8 cellular contexts compared by ENCODE assay signal in genomic region chr21:15729674-15730483, GRCh38. TPM values are rescaled to one million over a fixed set of nuclear protein-coding genes. Genes with fewer than 3 reads are reported as not detected.
A peak's percentile ranks its signal among the peaks of the same experiment; 100 is the strongest.
DNase-seq lines count a peak whose midpoint lies in the region; ATAC-seq, FAIRE-seq and TF ChIP-seq lines count a peak whose summit lies in the region.

TSS of gene USP25 (plus strand) at chr21:15729982. CDS start at chr21:15730394, 412 bp downstream.

- in situ Hi-C loops in HepG2 (cut with HindIII; ENCODE audit: extremely low pct_ligation_motif_present, low pct_unique_long_range_greater_than_20kb) = no loop called here

- H3K9ac ChIP-seq in HepG2 (ENCODE audit: insufficient read depth, low read depth, low read length) = peak within 1 kb of the TSS; percentile 91

- peak within 1 kb of the TSS; percentile 97 for H3K4me2 ChIP-seq in HepG2 (ENCODE audit: low read depth, low read length)

- no peaks in the 10 kb centered on the region for H3K27me3 Mint-ChIP-seq in dendritic cell treated with granulocyte-macrophage colony-stimulating factor and Interleukin-4, amounts not matched to agents 40 ng/mL and 50 ng/mL, for 4 days

- peak within 1 kb of the TSS; percentile 78 for H3K27ac ChIP-seq in HepG2 (ENCODE audit: extremely low read length, insufficient read depth, low read length)

- peak within 1 kb of the TSS; percentile 83 for H3K4me3 Mint-ChIP-seq in dendritic cell treated with granulocyte-macrophage colony-stimulating factor and Interleukin-4, amounts not matched to agents 40 ng/mL and 50 ng/mL, for 4 days

- H4K20me1 ChIP-seq in HepG2 (ENCODE audit: insufficient read depth, low read length) = peaks cover 1% of the 10 kb centered on the region; the same call in 1 of the 2 replicates

- peaks cover 6% of the 10 kb centered on the region for H3K4me1 Mint-ChIP-seq in dendritic cell treated with granulocyte-macrophage colony-stimulating factor and Interleukin-4, amounts not matched to agents 40 ng/mL and 50 ng/mL, for 4 days (ENCODE audit: low read depth)

- H3K4me1 ChIP-seq in BE2C (no peaks in the 10 kb centered on the region), HepG2 (ENCODE audit: insufficient read depth, low read length) (peaks cover 18% of the 10 kb centered on the region)

- TF ChIP-seq CTCF in BE2C (IDR thresholded peaks at IDR 0.05; ENCODE audit: low read depth, low read length) (no peak), HepG2 (CRISPR knock-in tag; IDR thresholded peaks at IDR 0.05) (peak; percentile 43; the same call in 1 of the 2 replicates)

- peak within 1 kb of the TSS; percentile 82 for H3K4me3 ChIP-seq in BE2C (ENCODE audit: low read depth, low read length)
- peak within 1 kb of the TSS; percentile 80 to 93 (median 85) for H3K4me3 ChIP-seq in HepG2 (replicated peaks in 1 of 3; ENCODE audit: insufficient read depth in 1 of 3, low read depth in 2 of 3, low read length in 3 of 3)

- BruUV-seq in HepG2 (replicated peaks; lab: Mats Ljungman, UMichigan) = no TSS peak

- peak within 1 kb of the TSS; percentile 87 for H3K27ac Mint-ChIP-seq in dendritic cell treated with granulocyte-macrophage colony-stimulating factor and Interleukin-4, amounts not matched to agents 40 ng/mL and 50 ng/mL, for 4 days

- POLR2A ChIA-PET in HepG2 (lab: Yijun Ruan, JAX) = no interaction called here

- no CpG with 5 or more reads among the region's 123 CpGs for WGBS in HepG2 (ENCODE audit: low lambda C conversion rate)

- H3K36me3 ChIP-seq in BE2C = no peaks in the 10 kb centered on the region
- no peaks in the 10 kb centered on the region for H3K36me3 ChIP-seq in HepG2 (replicated peaks in 1 of 2; ENCODE audit: control insufficient read depth in 1 of 2, insufficient read depth in 2 of 2, low read length in 2 of 2)

- TF ChIP-seq POLR2A in GM19193 (IDR thresholded peaks at IDR 0.05; ENCODE audit: extremely low read depth, insufficient read depth, insufficient read length) (peak; percentile 75), HepG2 (IDR thresholded peaks at IDR 0.05; ENCODE audit: insufficient read depth in 1 of 2, low read depth in 2 of 2, low read length in 2 of 2) (peak; percentile 78 to 92)

- H3K9me3 Mint-ChIP-seq in dendritic cell treated with granulocyte-macrophage colony-stimulating factor and Interleukin-4, amounts not matched to agents 40 ng/mL and 50 ng/mL, for 4 days = no peaks in the 10 kb centered on the region

- CTCF ChIA-PET in HepG2 (lab: Yijun Ruan, JAX; ENCODE audit: low intra/inter-chr PET ratio, low total read pairs) = interaction anchor here (1.6 kb wide), 1 partner anchor 96 kb away, joined by 4 read pairs; no protein-coding TSS in a partner anchor

- H3K36me3 Mint-ChIP-seq in dendritic cell treated with granulocyte-macrophage colony-stimulating factor and Interleukin-4, amounts not matched to agents 40 ng/mL and 50 ng/mL, for 4 days (ENCODE audit: low read depth) = peaks cover 7% of the 10 kb centered on the region

- ATAC-seq in HG03378 (IDR thresholded peaks at IDR 0.05; ENCODE audit: unreplicated experiment) = peak; percentile 31
- ATAC-seq in HepG2 = peak; percentile 91

- no peak within 1 kb of the TSS for H2AFZ ChIP-seq in HepG2 (ENCODE audit: low read length)

- H3K9me3 ChIP-seq in BE2C (no peaks in the 10 kb centered on the region), HepG2 (ENCODE audit: low read length) (no peaks in the 10 kb centered on the region)

- DNase-seq in BE2C = peak; percentile 86
- DNase-seq in NCI-H526 treated with DMSO at 0.1 percent for 48 hours (lab: John Stamatoyannopoulos, UW) = peak; percentile 82
- DNase-seq in activated CD4-positive, alpha-beta T cell treated with anti-CD3 and anti-CD28 coated beads, Interleukin-2, amount 50 U/mL, for 1 hour = peak; percentile 89
- DNase-seq in HepG2 (ENCODE audit: low spot score) = peak; percentile 68
- DNase-seq in stimulated activated CD4-positive, alpha-beta T cell treated with anti-CD3 and anti-CD28 coated beads, Interleukin-4, amount 100 ng/mL, for 1 hour = peak; percentile 86

- peaks cover 44% of the 10 kb centered on the region for H3K79me2 ChIP-seq in HepG2 (ENCODE audit: insufficient read depth, low read length)

- TF ChIP-seq RAD21 in HepG2 (CRISPR knock-in tag; IDR thresholded peaks at IDR 0.05) = peak; percentile 71

- TF ChIP-seq EP300 in HepG2 (IDR thresholded peaks at IDR 0.05; ENCODE audit: low read depth in 2 of 2, low read length in 2 of 2) = no peak
- no peak for TF ChIP-seq EP300 in HepG2 (CRISPR knock-in tag; IDR thresholded peaks at IDR 0.05; ENCODE audit: borderline replicate concordance)

- intact Hi-C loops in dendritic cell treated with granulocyte-macrophage colony-stimulating factor and Interleukin-4, amounts not matched to agents 40 ng/mL and 50 ng/mL, for 4 days (cut with micrococcal nuclease) = loop anchor here (2.0 to 10.0 kb wide), 2 partner anchors 43 to 1345 kb away; partner anchors contain the start of gene HSPA13
- intact Hi-C loops in HepG2 (cut with micrococcal nuclease; ENCODE audit: unreplicated experiment) = loop anchor here (1.0 to 10.0 kb wide), 2 partner anchors 96 to 1345 kb away; partner anchors contain the start of gene HSPA13

- no peaks in the 10 kb centered on the region; the same call in 1 of the 2 replicates for H3K27me3 ChIP-seq in BE2C
- peaks cover 0 to 7% of the 10 kb centered on the region in 2 experiments; a peak in 3 of 5 replicates for H3K27me3 ChIP-seq in HepG2 (ENCODE audit: control insufficient read depth in 1 of 2, insufficient read depth in 2 of 2, low read length in 2 of 2)

- no peak for FAIRE-seq in HepG2 (lab: Jason Lieb, UNC)

TF ChIP-seq in HepG2, 621 proteins besides CTCF, POLR2A, EP300 and RAD21 (continues in another document):
- TF ChIP-seq FOXM1 (CRISPR knock-in tag; IDR thresholded peaks at IDR 0.05) (no peak), THYN1 (CRISPR knock-in tag; IDR thresholded peaks at IDR 0.05; ENCODE audit: borderline replicate concordance, low read depth) (no peak), NFRKB (IDR thresholded peaks at IDR 0.05) (no peak), TFDP1 (CRISPR knock-in tag; IDR thresholded peaks at IDR 0.05; ENCODE audit: borderline replicate concordance) (peak; percentile 52; the same call in 1 of the 2 replicates), IKZF4 (CRISPR knock-in tag; IDR thresholded peaks at IDR 0.05; ENCODE audit: borderline replicate concordance, low read depth, not compliant biosample characterization) (peak; percentile 81), NFYC (CRISPR knock-in tag; IDR thresholded peaks at IDR 0.05) (no peak), RARG (CRISPR knock-in tag; IDR thresholded peaks at IDR 0.05; ENCODE audit: low read depth) (no peak), ZNF619 (CRISPR knock-in tag; IDR thresholded peaks at IDR 0.05) (no peak), KLF16 (CRISPR knock-in tag; IDR thresholded peaks at IDR 0.05) (no peak), TAF1 (CRISPR knock-in tag; IDR thresholded peaks at IDR 0.05) (peak; percentile 43; the same call in 1 of the 2 replicates), POLR2AphosphoS5 (IDR thresholded peaks at IDR 0.05; ENCODE audit: low read depth, low read length) (peak; percentile 72), BORCS8-MEF2B (CRISPR knock-in tag; IDR thresholded peaks at IDR 0.05) (no peak), SOX6 (IDR thresholded peaks at IDR 0.05) (no peak), SOX6 (CRISPR knock-in tag; IDR thresholded peaks at IDR 0.05) (0 out of 2 replicates have a peak, but pooled peaks have one; percentile 12), ZNF232 (CRISPR knock-in tag; IDR thresholded peaks at IDR 0.05; ENCODE audit: borderline replicate concordance) (no peak), PCBP1 (IDR thresholded peaks at IDR 0.05; ENCODE audit: borderline replicate concordance, low read depth, low read length) (0 out of 2 replicates have a peak, but pooled peaks have one; percentile 62)

RNA-seq across cellular contexts. Expression of gene USP25, which starts in this region (rescaled TPM):
- polyA plus RNA-seq in BE2C (2012; ENCODE audit: insufficient read depth, insufficient read length, low read depth) = 4.5 TPM
- total RNA-seq in HepG2 (2016; rRNA removed; fragmentation: Illumina TruSeq; extraction: Trizol) = 26.3 and 34.5 TPM in 2 replicates
- total RNA-seq in HepG2 (2016; cell fraction: cytosol; rRNA removed; fragmentation: Illumina TruSeq; extraction: Trizol; ENCODE audit: low read depth) = 13.2 and 14.9 TPM in 2 replicates
- total RNA-seq in HepG2 (2016; cell fraction: insoluble cytoplasmic fraction; rRNA removed; fragmentation: Illumina TruSeq; extraction: Trizol) = 26.0 and 33.3 TPM in 2 replicates
- 22.1 and 27.5 TPM in 2 replicates for total RNA-seq in HepG2 (2016; cell fraction: membrane; rRNA removed; fragmentation: Illumina TruSeq; extraction: Trizol)
- 43.3 and 47.3 TPM in 2 replicates for total RNA-seq in HepG2 (2016; cell fraction: nucleus; rRNA removed; fragmentation: Illumina TruSeq; extraction: Trizol)
- 9.5 and 12.4 TPM in 2 replicates for polyA plus RNA-seq in HepG2 (2011; rRNA removed)
- polyA plus RNA-seq in HepG2 (2011; cell fraction: cytosol; rRNA removed) = 4.4 and 7.8 TPM in 2 replicates
- 6.4 and 8.8 TPM in 2 replicates for polyA plus RNA-seq in HepG2 (2011; cell fraction: nucleus; rRNA removed)
- polyA plus RNA-seq in HepG2 (2012) = 18.5 and 21.8 TPM in 2 replicates
- polyA plus RNA-seq in HepG2 (2016; cell fraction: cytosol; fragmentation: Illumina TruSeq; extraction: Trizol; ENCODE audit: low read depth) = 2.3 and 2.6 TPM in 2 replicates
- 22.3 and 24.0 TPM in 2 replicates for polyA plus RNA-seq in HepG2 (2016; cell fraction: insoluble cytoplasmic fraction; fragmentation: Illumina TruSeq; extraction: Trizol; ENCODE audit: low read depth)
- 6.8 and 8.8 TPM in 2 replicates for polyA plus RNA-seq in HepG2 (2016; cell fraction: membrane; fragmentation: Illumina TruSeq; extraction: Trizol; ENCODE audit: low read depth)
- polyA plus RNA-seq in HepG2 (2016; cell fraction: nucleus; fragmentation: Illumina TruSeq; extraction: Trizol; ENCODE audit: insufficient read depth, low read depth) = 15.4 and 17.1 TPM in 2 replicates
- polyA minus RNA-seq in HepG2 (2011; rRNA and poly(A)+ RNA removed; ENCODE audit: low replicate concordance) = 17.2 and 27.7 TPM in 2 replicates
- 15.7 and 25.4 TPM in 2 replicates for polyA minus RNA-seq in HepG2 (2011; cell fraction: cytosol; rRNA and poly(A)+ RNA removed)
- 121 and 136 TPM in 2 replicates for polyA minus RNA-seq in HepG2 (2011; cell fraction: nucleus; rRNA and poly(A)+ RNA removed)

Comparison
In these comparisons a context has a peak if more than half of its experiments do, and no peak if none do; other contexts are left out.
1. Peak in every context shown above with its lines: DNase-seq, ATAC-seq, H3K4me3 ChIP-seq and H3K27ac ChIP-seq.